ENCODE assay signal across 23 cellular contexts in genomic region chr5:114419941-114420340, GRCh38. TPM values are rescaled to one million over a fixed set of nuclear protein-coding genes. Genes with fewer than 3 reads are reported as not detected.
DNase-seq lines count a peak whose midpoint lies in the region; ATAC-seq and TF ChIP-seq lines count a peak whose summit lies in the region.
"Had no signal": no experiment of that assay in that cellular context is flagged by ENCODE, and none has a peak within 500 bp of the region (broad histone marks: within the 10 kb centered on the region; RNA-seq: fewer than 3 reads in every experiment).

No MANE protein-coding gene starts in this region.

- DNase-seq in EL, result peak; percentile 70
- peak; percentile 94 for DNase-seq in NCI-H226
- DNase-seq in fibroblast of lung (ENCODE audit: low read depth in 2 of 2), result peak; percentile 9 to 85
- DNase-seq in stromal cell of bone marrow (ENCODE audit: low read depth), result peak; percentile 62
- no peak for DNase-seq in LoVo (ENCODE audit: low spot score)
- DNase-seq: activated CD4-positive, CD25-positive, alpha-beta regulatory T cell treated with anti-CD3 and anti-CD28 coated beads, Interleukin-2, amount 50 U/mL, for 72 hours; activated CD8-positive, alpha-beta memory T cell treated with anti-CD3 and anti-CD28 coated beads for 24 hours; activated naive CD8-positive, alpha-beta T cell treated with anti-CD3 and anti-CD28 coated beads, Interleukin-2, amount 10 ng/mL, durations not matched to agents 7 days and 5 days; CD4-positive, CD25-positive, alpha-beta regulatory T cell; left lung; NCI-H1048; NCI-H2081 treated with DMSO at 0.1 percent for 48 hours; NCI-H524 treated with DMSO at 0.1 percent for 48 hours; nephron progenitor cell; stimulated activated CD4-positive, alpha-beta T cell treated with anti-CD3 and anti-CD28 coated beads, Interleukin-2, amount 100 ng/mL, for 48 hours; transverse colon had no signal

- H3K9ac ChIP-seq in fibroblast of lung (ENCODE audit: insufficient read depth, low read length), result no peak overlapping the region

- H3K4me3 ChIP-seq in fibroblast of lung (replicated peaks in 1 of 4; ENCODE audit: control extremely low read depth in 1 of 4, insufficient read depth in 1 of 4, low read depth in 3 of 4, low read length in 4 of 4), result no peak overlapping the region
- H3K4me3 ChIP-seq: left lung, transverse colon had no signal

- no peak overlapping the region for H3K27ac ChIP-seq in fibroblast of lung (ENCODE audit: insufficient read depth, low read length)
- H3K27ac ChIP-seq: left lung, transverse colon had no signal

- ATAC-seq in GM18498 (IDR thresholded peaks at IDR 0.05; ENCODE audit: unreplicated experiment) (no peak), GM21381 (IDR thresholded peaks at IDR 0.05; ENCODE audit: unreplicated experiment) (no peak)
- ATAC-seq: HCT116, left lung, Panc1, SK-N-SH treated with all-trans-retinoic acid at 6 μM for 48 hours had no signal

- no peak overlapping the region for H2AFZ ChIP-seq in fibroblast of lung (ENCODE audit: low read length)

- no peak overlapping the region for H3K4me2 ChIP-seq in fibroblast of lung (ENCODE audit: extremely low read depth, insufficient read depth, low read length)

- no peaks in the 10 kb centered on the region for H3K9me3 ChIP-seq in fibroblast of lung (ENCODE audit: control insufficient read depth, insufficient read depth, low read depth, low read length)
- H3K9me3 ChIP-seq: left lung, transverse colon had no signal

- no peaks in the 10 kb centered on the region for H4K20me1 ChIP-seq in fibroblast of lung (ENCODE audit: control insufficient read depth, extremely low read depth, insufficient read depth, low read length)

- TF ChIP-seq CTCF in fibroblast of lung (conservative IDR thresholded peaks at IDR 0.05 in 1 of 2, IDR thresholded peaks at IDR 0.05 in 1 of 2; ENCODE audit: low read depth in 1 of 2, low read length in 2 of 2), result no peak

- no peaks in the 10 kb centered on the region for H3K4me1 ChIP-seq in fibroblast of lung (ENCODE audit: control insufficient read depth, extremely low read depth, insufficient read depth, low read length)
- H3K4me1 ChIP-seq: left lung, transverse colon had no signal

- no peaks in the 10 kb centered on the region for H3K79me2 ChIP-seq in fibroblast of lung (ENCODE audit: control insufficient read depth, insufficient read depth, low read length)

- no peaks in the 10 kb centered on the region for H3K36me3 ChIP-seq in fibroblast of lung (ENCODE audit: control insufficient read depth, insufficient read depth, low read length)
- H3K36me3 ChIP-seq: left lung, transverse colon had no signal

- H3K27me3 ChIP-seq in fibroblast of lung (ENCODE audit: control insufficient read depth, insufficient read depth, low read length), result no peaks in the 10 kb centered on the region
- H3K27me3 ChIP-seq: left lung, transverse colon had no signal

RNA-seq across cellular contexts. Expression of gene KCNN2, which starts 58.1 kb away (rescaled TPM):
- 0.50 TPM in 1 of 2 replicates, not detected in the other for total RNA-seq in fibroblast of lung
- polyA plus RNA-seq in fibroblast of lung, result 0.08 and 1.2 TPM in 2 replicates
- 0.20 and 1.0 TPM in 2 replicates for polyA plus RNA-seq in fibroblast of lung (2012)
- not detected in 2 replicates for polyA minus RNA-seq in fibroblast of lung (ENCODE audit: low replicate concordance)
- total RNA-seq: activated naive CD8-positive, alpha-beta T cell treated with anti-CD3 and anti-CD28 coated beads, Interleukin-2, amount 10 ng/mL, durations not matched to agents 7 days and 5 days; bronchial epithelial cell; CD4-positive, CD25-positive, alpha-beta regulatory T cell had no signal
- polyA plus RNA-seq: CD4-positive, CD25-positive, alpha-beta regulatory T cell; IgD-negative memory B cell had no signal
